In the genomic region with DNA sequence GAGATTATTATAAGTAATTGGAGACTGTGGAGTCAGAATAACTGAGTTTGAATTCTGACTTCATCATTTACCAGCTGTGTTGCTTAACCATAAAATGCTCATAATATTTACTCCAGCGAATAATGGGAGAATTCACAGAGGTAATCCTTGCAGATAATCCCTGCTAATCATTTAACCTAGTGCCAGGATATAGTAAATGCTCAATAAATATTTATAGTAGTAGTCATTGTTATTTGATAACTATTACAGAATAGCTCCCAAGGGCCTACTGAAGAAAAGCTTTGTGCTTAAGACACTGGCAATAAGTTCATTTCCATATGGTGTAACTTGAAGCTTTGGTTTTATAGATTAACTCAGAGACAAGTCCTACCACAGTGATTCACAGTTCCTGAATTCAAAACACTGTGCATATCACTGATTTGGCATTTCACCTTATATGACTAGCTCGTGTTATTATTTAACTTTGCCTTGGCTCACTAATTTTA, we compare ENCODE assay signal across 10 cellular contexts.
A peak's percentile ranks its signal among the peaks of the same experiment; 100 is the strongest.
DNase-seq lines count a peak whose midpoint lies in the region; ATAC-seq and TF ChIP-seq lines count a peak whose summit lies in the region.
"Had no signal": no experiment of that assay in that cellular context is flagged by ENCODE, and none has a peak within 500 bp of the region (broad histone marks: within the 10 kb centered on the region; RNA-seq: fewer than 3 reads in every experiment).

No MANE protein-coding gene starts in this region.

- CTCF ChIA-PET in PC-3 (lab: Charles Lee), result interaction anchor here (0.6 to 1.5 kb wide), 6 partner anchors 202 to 533 kb away, joined by 3 to 5 read pairs (median 4); partner anchors contain the start of gene PLCB4

- H4K20me1 ChIP-seq in PC-3 (ENCODE audit: low read length), result no peaks in the 10 kb centered on the region

- intact Hi-C loops in PC-3 (cut with micrococcal nuclease) (loop anchor here (1.0 kb wide), 4 partner anchors 72 to 209 kb away; partner anchors contain the start of gene PLCB4), sciatic nerve (cut with DNase I) (no loop called here)

- peak overlapping the region; percentile 75 for H3K4me2 ChIP-seq in PC-3 (ENCODE audit: low read length)

- H3K27ac ChIP-seq in PC-3 (ENCODE audit: low read length), result peak overlapping the region; percentile 87

- BruUV-seq in PC-3 (replicated peaks; lab: Mats Ljungman, UMichigan), result no TSS peak

- H3F3A ChIP-seq in PC-3 (ENCODE audit: low read length, unreplicated experiment), result peaks cover 8% of the 10 kb centered on the region

- H3K4me3 ChIP-seq in PC-3 (ENCODE audit: low read length), result peak overlapping the region; percentile 49; the same call in 1 of the 2 replicates

- peak; percentile 91 for ATAC-seq in PC-3
- ATAC-seq in GM19035 (IDR thresholded peaks at IDR 0.05; ENCODE audit: unreplicated experiment), result no peak
- ATAC-seq in sciatic nerve, result no peak
- ATAC-seq: T-cell had no signal

- DNase-seq in COLO829 (ENCODE audit: low spot score) (peak; percentile 42), H4 (ENCODE audit: low spot score) (peak; percentile 59), PC-3 (peak; percentile 96), fibroblast of the conjunctiva (ENCODE audit: low read depth) (peak; percentile 83), sciatic nerve (ENCODE audit: low spot score) (no peak), NCI-H345 (lab: John Stamatoyannopoulos, UW) (no peak)
- no peak for DNase-seq in NK-92 treated with Interleukin-12 subunit alpha and Interleukin-12 subunit beta, amount 100 ng/mL, for 24 hours (lab: John Stamatoyannopoulos, UW)
- DNase-seq: Caco-2, T-cell had no signal

- TF ChIP-seq CTCF in PC-3 (conservative IDR thresholded peaks at IDR 0.05; ENCODE audit: low read depth, low read length), result no peak

- no peaks in the 10 kb centered on the region for H3K79me2 ChIP-seq in PC-3 (ENCODE audit: low read length)

- no peaks in the 10 kb centered on the region for H3K9me3 ChIP-seq in PC-3 (ENCODE audit: low read length)
- H3K9me3 ChIP-seq: Caco-2 had no signal

- no peaks in the 10 kb centered on the region for H3K36me3 ChIP-seq in PC-3 (ENCODE audit: low read depth, low read length)

- H2AFZ ChIP-seq in PC-3 (ENCODE audit: low read length), result no peak overlapping the region

- POLR2A ChIA-PET in PC-3 (lab: Charles Lee; ENCODE audit: unreplicated experiment), result interaction anchor here (0.5 to 1.0 kb wide), 3 partner anchors 209 to 365 kb away, joined by 3 to 5 read pairs (median 4); partner anchors contain the start of gene PLCB4

- no peaks in the 10 kb centered on the region for H3K27me3 ChIP-seq in PC-3 (ENCODE audit: low read length)

- no peaks in the 10 kb centered on the region for H3K9me2 ChIP-seq in PC-3 (replicated peaks; ENCODE audit: low read length)

- peak overlapping the region; percentile 59 for H3K9ac ChIP-seq in PC-3 (ENCODE audit: low read length)

- H3K4me1 ChIP-seq in PC-3 (ENCODE audit: insufficient read depth, low read length), result peaks cover 36% of the 10 kb centered on the region
- H3K4me1 ChIP-seq: Caco-2 had no signal

Comparison
In these comparisons a context has a peak if more than half of its experiments do, and no peak if none do; other contexts are left out.
1. DNase-seq: peak in COLO829 (single experiment), H4 (single experiment), PC-3 (single experiment) and fibroblast of the conjunctiva (single experiment); none in NK-92 treated with Interleukin-12 subunit alpha and Interleukin-12 subunit beta, amount 100 ng/mL, for 24 hours (single experiment), sciatic nerve (single experiment) and NCI-H345 (single experiment).